ENCODE assay signal across 23 cellular contexts in the genomic region with DNA sequence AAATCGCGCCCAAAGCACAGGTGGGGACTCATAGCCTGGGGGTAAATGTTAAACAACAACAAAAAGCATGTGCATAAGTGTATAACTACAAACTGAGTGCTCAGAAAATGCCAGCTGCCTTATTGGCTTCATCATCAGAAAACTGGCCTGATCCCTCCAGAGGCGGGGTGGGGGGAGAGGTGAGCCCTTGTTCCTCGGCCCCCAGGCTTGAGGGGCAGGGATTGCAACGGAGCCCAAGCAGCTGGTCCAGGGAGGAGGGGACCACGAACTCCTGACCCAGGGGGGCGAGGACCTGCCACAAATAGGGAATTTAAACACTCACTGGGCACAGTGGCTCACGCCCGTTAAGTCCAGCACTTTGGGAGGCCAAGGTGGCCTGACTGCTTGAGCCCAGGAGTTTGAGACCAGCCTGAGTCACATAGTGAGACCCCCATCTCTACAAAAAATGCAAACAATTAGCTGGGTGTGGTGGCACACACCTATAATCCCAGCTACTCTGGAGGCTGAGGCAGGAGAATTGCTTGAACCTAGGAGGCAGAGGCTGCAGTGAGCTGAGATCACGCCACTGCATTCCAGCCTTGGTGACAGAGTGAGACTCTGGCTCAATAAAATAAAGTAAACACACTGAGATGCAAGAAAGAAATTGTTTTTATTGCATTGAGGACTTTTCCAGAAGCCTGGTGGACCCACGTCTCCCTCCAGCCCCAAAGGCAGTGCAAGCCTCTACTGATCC. TPM values are rescaled to one million over a fixed set of nuclear protein-coding genes. Genes with fewer than 3 reads are reported as not detected.
A peak's percentile ranks its signal among the peaks of the same experiment; 100 is the strongest.
DNase-seq lines count a peak whose midpoint lies in the region; ATAC-seq and TF ChIP-seq lines count a peak whose summit lies in the region.
"Had no signal": no experiment of that assay in that cellular context is flagged by ENCODE, and none has a peak within 500 bp of the region (broad histone marks: within the 10 kb centered on the region; RNA-seq: fewer than 3 reads in every experiment).

No MANE protein-coding gene starts in this region.

- H2AFZ ChIP-seq in neural cell (ENCODE audit: low read depth, low read length): no peak overlapping the region

- H3K79me2 ChIP-seq in neural cell (replicated peaks; ENCODE audit: insufficient read depth, low read length): no peaks in the 10 kb centered on the region

- no peak for TF ChIP-seq EP300 in neural cell (conservative IDR thresholded peaks at IDR 0.05; ENCODE audit: poor library complexity, severe bottlenecking)

- H3F3A ChIP-seq in neural cell (ENCODE audit: insufficient read depth, low read length, poor library complexity, severe bottlenecking): no peaks in the 10 kb centered on the region

- H3K36me3 ChIP-seq in HUES64 (ENCODE audit: insufficient read depth, low read length): 0 out of 2 replicates have a peak, but pooled peaks cover 6% of the 10 kb centered on the region
- H3K36me3 ChIP-seq in neural cell (ENCODE audit: insufficient read depth, low read length): no peaks in the 10 kb centered on the region
- H3K36me3 ChIP-seq: HAP-1, uterus had no signal

- H3K27ac Mint-ChIP-seq in glutamatergic neuron (ENCODE audit: unreplicated experiment): no peak overlapping the region
- H3K27ac Mint-ChIP-seq: activated CD4-positive, alpha-beta T cell treated with anti-CD3 and anti-CD28 coated beads, Interleukin-2, amount 10 ng/mL, durations not matched to agents 24 days and 14 days; activated CD8-positive, alpha-beta memory T cell treated with anti-CD3 and anti-CD28 coated beads, Interleukin-2, amount 10 ng/mL, durations not matched to agents 7 days and 5 days; activated T-helper 1 cell treated with anti-CD3 and anti-CD28 coated beads, Interleukin-12 subunit alpha, Interleukin-12 subunit beta, Interleukin-2, Interleukin-4 antibody, amounts not matched to agents 30 ng/mL and 10 ng/mL and 1 ng/mL, durations not matched to agents 14 hours and 24 hours and 36 hours; stimulated activated memory B cell treated with anti-CD40 and anti-IgM and Interleukin-4, amounts not matched to agents 10 μg/mL and 1 μg/mL and 100 μg/mL, for 72 hours; T-helper 17 cell had no signal

- WGBS in HUES64: 52% methylated on average over 11 of the region's 11 CpGs

- H3K4me1 Mint-ChIP-seq in glutamatergic neuron (ENCODE audit: low read depth, unreplicated experiment): peaks cover 14% of the 10 kb centered on the region
- H3K4me1 Mint-ChIP-seq: activated CD4-positive, alpha-beta T cell treated with anti-CD3 and anti-CD28 coated beads, Interleukin-2, amount 10 ng/mL, durations not matched to agents 24 days and 14 days had no signal

- H3K27ac ChIP-seq in HUES64 (ENCODE audit: low read depth, low read length): no peak overlapping the region
- H3K27ac ChIP-seq in neural cell (ENCODE audit: low read length): no peak overlapping the region
- H3K27ac ChIP-seq: heart left ventricle, suprapubic skin, uterus had no signal

- ATAC-seq in left ventricle myocardium superior: no peak

- no peak overlapping the region for H3K4me2 ChIP-seq in neural cell (ENCODE audit: low read length)
- H3K4me2 ChIP-seq: smooth muscle cell had no signal

- H3K4me1 ChIP-seq in HUES64 (ENCODE audit: insufficient read depth, low read length): no peaks in the 10 kb centered on the region
- H3K4me1 ChIP-seq: HAP-1, uterus had no signal

- H3K9me3 Mint-ChIP-seq in glutamatergic neuron (ENCODE audit: unreplicated experiment): peaks cover 10% of the 10 kb centered on the region
- H3K9me3 Mint-ChIP-seq: activated CD4-positive, alpha-beta T cell treated with anti-CD3 and anti-CD28 coated beads, Interleukin-2, amount 10 ng/mL, durations not matched to agents 24 days and 14 days; activated T-helper 1 cell treated with anti-CD3 and anti-CD28 coated beads, Interleukin-12 subunit alpha, Interleukin-12 subunit beta, Interleukin-2, Interleukin-4 antibody, amounts not matched to agents 30 ng/mL and 10 ng/mL and 1 ng/mL, durations not matched to agents 14 hours and 24 hours and 36 hours; stimulated activated memory B cell treated with anti-CD40 and anti-IgM and Interleukin-4, amounts not matched to agents 10 μg/mL and 1 μg/mL and 100 μg/mL, for 72 hours had no signal

- no peaks in the 10 kb centered on the region for H3K9me2 ChIP-seq in neural cell (ENCODE audit: insufficient read depth, low read length)

- H3K9ac ChIP-seq in HUES64 (ENCODE audit: low read depth, low read length) (no peak overlapping the region), neural cell (ENCODE audit: low read length) (no peak overlapping the region)

- peak overlapping the region; percentile 92 for H3K4me3 Mint-ChIP-seq in glutamatergic neuron (ENCODE audit: unreplicated experiment)
- H3K4me3 Mint-ChIP-seq: activated CD4-positive, alpha-beta T cell treated with anti-CD3 and anti-CD28 coated beads, Interleukin-2, amount 10 ng/mL, durations not matched to agents 24 days and 14 days; activated CD8-positive, alpha-beta memory T cell treated with anti-CD3 and anti-CD28 coated beads, Interleukin-2, amount 10 ng/mL, durations not matched to agents 7 days and 5 days; activated T-helper 1 cell treated with anti-CD3 and anti-CD28 coated beads, Interleukin-12 subunit alpha, Interleukin-12 subunit beta, Interleukin-2, Interleukin-4 antibody, amounts not matched to agents 30 ng/mL and 10 ng/mL and 1 ng/mL, durations not matched to agents 14 hours and 24 hours and 36 hours; stimulated activated memory B cell treated with anti-CD40 and anti-IgM and Interleukin-4, amounts not matched to agents 10 μg/mL and 1 μg/mL and 100 μg/mL, for 72 hours had no signal

- TF ChIP-seq RAD21 in neural cell (conservative IDR thresholded peaks at IDR 0.05): no peak

- H3K27me3 ChIP-seq in HUES64 (ENCODE audit: insufficient read depth, low read length) (peaks cover 15% of the 10 kb centered on the region), neural cell (ENCODE audit: insufficient read depth, low read depth, low read length) (peaks cover 23% of the 10 kb centered on the region)
- H3K27me3 ChIP-seq: uterus had no signal

- H3K27me3 Mint-ChIP-seq in glutamatergic neuron (ENCODE audit: unreplicated experiment): peaks cover 12% of the 10 kb centered on the region

- no peaks in the 10 kb centered on the region for H3K36me3 Mint-ChIP-seq in glutamatergic neuron (ENCODE audit: unreplicated experiment)

- DNase-seq in glutamatergic neuron (no peak), left ventricle myocardium superior (no peak), ureter (ENCODE audit: low spot score) (no peak)
- no peak for DNase-seq in NK-92 treated with Interleukin-12 subunit alpha and Interleukin-12 subunit beta, amount 100 ng/mL, for 24 hours (lab: John Stamatoyannopoulos, UW)
- DNase-seq: NCI-H146 had no signal

- TF ChIP-seq CTCF in glutamatergic neuron (IDR thresholded peaks at IDR 0.05; ENCODE audit: partially characterized antibody, unreplicated experiment) (no peak), neural cell (IDR thresholded peaks at IDR 0.05; ENCODE audit: poor library complexity, severe bottlenecking) (no peak)

- H3K4me3 ChIP-seq in HUES64 (ENCODE audit: low read length) (peak overlapping the region; percentile 30), neural cell (ENCODE audit: low read length) (peak overlapping the region; percentile 48)
- H3K4me3 ChIP-seq: HAP-1, heart left ventricle, lung, smooth muscle cell, suprapubic skin, uterus had no signal

- intact Hi-C loops in left ventricle myocardium superior (cut with micrococcal nuclease): no loop called here

- H3K9me3 ChIP-seq in HUES64 (ENCODE audit: insufficient read depth, low read depth, low read length) (no peaks in the 10 kb centered on the region), neural cell (ENCODE audit: low read length) (no peaks in the 10 kb centered on the region)
- H3K9me3 ChIP-seq: HAP-1, heart left ventricle, suprapubic skin, uterus had no signal

- no peaks in the 10 kb centered on the region for H4K20me1 ChIP-seq in neural cell (ENCODE audit: insufficient read depth)

TF ChIP-seq in neural cell, 6 proteins besides CTCF, POLR2A, EP300 and RAD21 (continues in another document):
- TF ChIP-seq EZH2 (IDR thresholded peaks at IDR 0.05; ENCODE audit: borderline replicate concordance, insufficient read depth, low read length, poor library complexity, severe bottlenecking) (no peak), SMC3 (conservative IDR thresholded peaks at IDR 0.05; ENCODE audit: poor library complexity) (no peak), TAF1 (IDR thresholded peaks at IDR 0.05; ENCODE audit: low read depth) (no peak), MXI1 (conservative IDR thresholded peaks at IDR 0.05; ENCODE audit: poor library complexity, severe bottlenecking) (no peak), POLR2AphosphoS5 (IDR thresholded peaks at IDR 0.05) (no peak)

RNA-seq across cellular contexts. Expression of gene SIRT6, which starts 8.7 kb away (rescaled TPM):
- 16.8 TPM for polyA plus RNA-seq in HUES64 (2013, experiment 1 of 2)
- 17.0 TPM for polyA plus RNA-seq in HUES64 (2013, experiment 2 of 2)
- 48.3 TPM for total RNA-seq in glutamatergic neuron (ENCODE audit: unreplicated experiment)
- 42.7 and 42.8 TPM in 2 replicates for polyA plus RNA-seq in neural cell
- 25.6 and 32.9 TPM in 2 replicates for polyA minus RNA-seq in neural cell
- total RNA-seq in left ventricle myocardium superior: 9.3 TPM
- 23.9 TPM for total RNA-seq in ureter

RNA-seq across cellular contexts. Expression of gene ANKRD24, which starts 8.8 kb away (rescaled TPM):
- polyA plus RNA-seq in HUES64 (2013, experiment 1 of 2): 3.7 TPM
- 4.2 TPM for polyA plus RNA-seq in HUES64 (2013, experiment 2 of 2)
- 6.1 TPM for total RNA-seq in glutamatergic neuron (ENCODE audit: unreplicated experiment)
- polyA plus RNA-seq in neural cell: 2.8 and 3.3 TPM in 2 replicates
- polyA minus RNA-seq in neural cell: 2.4 and 2.9 TPM in 2 replicates
- total RNA-seq in left ventricle myocardium superior: 0.42 TPM
- total RNA-seq in ureter: 2.7 TPM
- total RNA-seq: smooth muscle cell had no signal

RNA-seq across cellular contexts. Expression of gene CREB3L3, which starts 20.2 kb away (rescaled TPM):
- polyA plus RNA-seq in HUES64 (2013, experiment 1 of 2): 0.05 TPM
- polyA plus RNA-seq in HUES64 (2013, experiment 2 of 2): 0.19 TPM
- total RNA-seq in glutamatergic neuron (ENCODE audit: unreplicated experiment) (not detected), left ventricle myocardium superior (not detected), ureter (not detected)
- not detected in 2 replicates for polyA plus RNA-seq in neural cell
- not detected in 2 replicates for polyA minus RNA-seq in neural cell
- total RNA-seq: activated CD4-positive, alpha-beta T cell treated with anti-CD3 and anti-CD28 coated beads, Interleukin-2, amount 10 ng/mL, durations not matched to agents 24 days and 14 days; dermis microvascular lymphatic vessel endothelial cell; heart left ventricle; lung; MCF 10A; renal cortical epithelial cell; RPMI7951; SK-MEL-5; smooth muscle cell; uterus had no signal
- polyA plus RNA-seq: heart left ventricle, smooth muscle cell had no signal

RNA-seq across cellular contexts. Expression of gene MAP2K2, which starts 49.7 kb away (rescaled TPM):
- polyA plus RNA-seq in HUES64 (2013, experiment 1 of 2): 107 TPM
- polyA plus RNA-seq in HUES64 (2013, experiment 2 of 2): 115 TPM
- total RNA-seq in glutamatergic neuron (ENCODE audit: unreplicated experiment) (148 TPM), left ventricle myocardium superior (148 TPM), ureter (103 TPM)
- polyA plus RNA-seq in neural cell: 95.5 and 102 TPM in 2 replicates
- 103 and 117 TPM in 2 replicates for polyA minus RNA-seq in neural cell

RNA-seq across cellular contexts. Expression of gene EBI3, which starts 55.7 kb away (rescaled TPM):
- 0.80 TPM for polyA plus RNA-seq in HUES64 (2013, experiment 1 of 2)
- 1.5 TPM for polyA plus RNA-seq in HUES64 (2013, experiment 2 of 2)
- total RNA-seq in glutamatergic neuron (ENCODE audit: unreplicated experiment) (not detected), left ventricle myocardium superior (0.92 TPM), ureter (1.5 TPM)
- not detected in 2 replicates for polyA plus RNA-seq in neural cell
- not detected in 2 replicates for polyA minus RNA-seq in neural cell
- total RNA-seq: SK-MEL-5, T-helper 17 cell had no signal
